ENCODE assay signal across 8 cellular contexts in genomic region chrX:134484039-134484438, GRCh38. TPM values are rescaled to one million over a fixed set of nuclear protein-coding genes. Genes with fewer than 3 reads are reported as not detected.
DNase-seq lines count a peak whose midpoint lies in the region; ATAC-seq, FAIRE-seq and TF ChIP-seq lines count a peak whose summit lies in the region.

No MANE protein-coding gene starts in this region.

- intact Hi-C loops in K562 (cut with micrococcal nuclease): loop anchor here (5.0 to 10.0 kb wide), 3 partner anchors 268 to 511 kb away; partner anchors contain the start of gene SMIM10
- intact Hi-C loops in lower lobe of right lung (cut with DNase I): no loop called here
- intact Hi-C loops in activated CD4-positive, alpha-beta T cell treated with anti-CD3 and anti-CD28 coated beads for 36 hours (cut with DNase I, micrococcal nuclease): loop anchor here (5.0 kb wide), 4 partner anchors 278 to 518 kb away; no protein-coding TSS in a partner anchor

- H3K4me3 Mint-ChIP-seq in activated CD4-positive, alpha-beta T cell treated with anti-CD3 and anti-CD28 coated beads for 36 hours: no peak overlapping the region

- H3K4me3 ChIP-seq in K562: no peak overlapping the region
- H3K4me3 ChIP-seq in lower lobe of right lung: no peak overlapping the region

- no peak overlapping the region for H3K4me2 ChIP-seq in K562 (ENCODE audit: insufficient read depth, low read length)

- H3K36me3 Mint-ChIP-seq in activated CD4-positive, alpha-beta T cell treated with anti-CD3 and anti-CD28 coated beads for 36 hours (ENCODE audit: low read depth): peaks cover 15% of the 10 kb centered on the region

- no peak for TF ChIP-seq POLR2A in K562 (conservative IDR thresholded peaks at IDR 0.05)

- TF ChIP-seq RAD21 in K562 (CRISPR knock-in tag; conservative IDR thresholded peaks at IDR 0.05 in 1 of 2, IDR thresholded peaks at IDR 0.05 in 1 of 2): peak; percentile 67 to 68

- H3K27me3 ChIP-seq in K562 (ENCODE audit: control insufficient read depth in 2 of 2, insufficient read depth in 2 of 2, low read length in 2 of 2) (no peaks in the 10 kb centered on the region), lower lobe of right lung (ENCODE audit: low read depth) (no peaks in the 10 kb centered on the region)

- peak; percentile 28 for DNase-seq in NCI-H2196 (lab: John Stamatoyannopoulos, UW; ENCODE audit: unreplicated experiment)
- no peak for DNase-seq in NCI-H2196 treated with DMSO at 0.1 percent for 48 hours (lab: John Stamatoyannopoulos, UW; ENCODE audit: unreplicated experiment)
- peak; percentile 33 for DNase-seq in NCI-H1092 treated with DMSO at 0.1 percent for 48 hours (lab: John Stamatoyannopoulos, UW)
- peak; percentile 10 to 57 (median 17) for DNase-seq in K562 (ENCODE audit: extremely low read depth in 1 of 4, low spot score in 3 of 4)
- no peak for DNase-seq in lower lobe of right lung
- DNase-seq in NCI-H128 (lab: John Stamatoyannopoulos, UW; ENCODE audit: unreplicated experiment): no peak
- no peak for DNase-seq in activated CD4-positive, alpha-beta T cell treated with anti-CD3 and anti-CD28 coated beads for 36 hours
- no peak for DNase-seq in stimulated activated CD4-positive, alpha-beta T cell treated with anti-CD3 and anti-CD28 coated beads, Interleukin-2, amount 100 ng/mL, for 24 hours

- peak; percentile 33 to 63 (median 48); a peak in 4 of 6 replicates for TF ChIP-seq CTCF in K562 (IDR thresholded peaks at IDR 0.05 in 2 of 3, conservative IDR thresholded peaks at IDR 0.05 in 1 of 3; ENCODE audit: insufficient read depth in 2 of 3, low read depth in 1 of 3, low read length in 3 of 3)
- peak; percentile 58 for TF ChIP-seq CTCF in lower lobe of right lung (IDR thresholded peaks at IDR 0.05)

- FAIRE-seq in K562 (lab: Jason Lieb, UNC): no peak

- peak; percentile 64; the same call in 2 of the 3 replicates for ATAC-seq in K562
- no peak for ATAC-seq in lower lobe of right lung
- no peak for ATAC-seq in activated CD4-positive, alpha-beta T cell treated with anti-CD3 and anti-CD28 coated beads for 36 hours

- TF ChIP-seq EP300 in K562 (IDR thresholded peaks at IDR 0.05; ENCODE audit: low read length): no peak

- no peak overlapping the region for H2AFZ ChIP-seq in K562 (ENCODE audit: low read depth, low read length)

- POLR2A ChIA-PET in K562 (lab: Yijun Ruan, JAX): no interaction called here
- POLR2A ChIA-PET in activated CD4-positive, alpha-beta T cell treated with anti-CD3 and anti-CD28 coated beads for 36 hours (lab: Charles Lee): no interaction called here

- H3K27ac ChIP-seq in K562 (ENCODE audit: extremely low read depth, low read depth, low read length) (no peak overlapping the region), lower lobe of right lung (no peak overlapping the region)

- 40% methylated on average over 1 of the region's 1 CpG for WGBS in K562 (ENCODE audit: insufficient coverage, low coverage, missing lambda C conversion rate)

- H3K9me1 ChIP-seq in K562 (ENCODE audit: control insufficient read depth, insufficient read depth, low read length): no peaks in the 10 kb centered on the region

- H3K36me3 ChIP-seq in K562 (ENCODE audit: control insufficient read depth, insufficient read depth, low read length): peaks cover 58% of the 10 kb centered on the region; the same call in 2 of the 3 replicates
- H3K36me3 ChIP-seq in lower lobe of right lung: no peaks in the 10 kb centered on the region

- H3K9me3 ChIP-seq in K562 (replicated peaks; ENCODE audit: control insufficient read depth, insufficient read depth, low read depth, low read length) (no peaks in the 10 kb centered on the region), lower lobe of right lung (no peaks in the 10 kb centered on the region)

- in situ Hi-C loops in K562 (cut with MboI): no loop called here

- peaks cover 2% of the 10 kb centered on the region; the same call in 1 of the 3 replicates for H3K79me2 ChIP-seq in K562 (ENCODE audit: control insufficient read depth, insufficient read depth, low read length)

- BruUV-seq in K562 (replicated peaks; lab: Mats Ljungman, UMichigan): no TSS peak

- CTCF ChIA-PET in K562 (lab: Yijun Ruan, JAX; ENCODE audit: low intra/inter-chr PET ratio): interaction anchor here (0.5 to 1.7 kb wide), 5 partner anchors 77 to 482 kb away, joined by 3 to 9 read pairs (median 4); no protein-coding TSS in a partner anchor
- CTCF ChIA-PET in activated CD4-positive, alpha-beta T cell treated with anti-CD3 and anti-CD28 coated beads for 36 hours (lab: Charles Lee): interaction anchor here (0.7 to 1.9 kb wide), 8 partner anchors 9 to 280 kb away, joined by 3 to 16 read pairs (median 4); no protein-coding TSS in a partner anchor

- no peaks in the 10 kb centered on the region for H3K9me3 Mint-ChIP-seq in activated CD4-positive, alpha-beta T cell treated with anti-CD3 and anti-CD28 coated beads for 36 hours (ENCODE audit: low read depth)

- H3K27ac Mint-ChIP-seq in activated CD4-positive, alpha-beta T cell treated with anti-CD3 and anti-CD28 coated beads for 36 hours: no peak overlapping the region

- no peaks in the 10 kb centered on the region for H3K4me1 Mint-ChIP-seq in activated CD4-positive, alpha-beta T cell treated with anti-CD3 and anti-CD28 coated beads for 36 hours

- H3K4me1 ChIP-seq in K562 (replicated peaks in 1 of 2; ENCODE audit: control insufficient read depth in 2 of 2, insufficient read depth in 2 of 2, low read length in 2 of 2) (no peaks in the 10 kb centered on the region), lower lobe of right lung (no peaks in the 10 kb centered on the region)

- no peaks in the 10 kb centered on the region for H3K27me3 Mint-ChIP-seq in activated CD4-positive, alpha-beta T cell treated with anti-CD3 and anti-CD28 coated beads for 36 hours

- H3K9ac ChIP-seq in K562 (ENCODE audit: insufficient read depth in 1 of 2, low read depth in 2 of 2, low read length in 2 of 2): no peak overlapping the region

- no peaks in the 10 kb centered on the region; the same call in 1 of the 2 replicates for H4K20me1 ChIP-seq in K562 (replicated peaks; ENCODE audit: control insufficient read depth, insufficient read depth, low read length)

TF ChIP-seq in K562, 482 proteins besides CTCF, POLR2A, EP300 and RAD21 (continues in another document):
- TF ChIP-seq RBM22 (IDR thresholded peaks at IDR 0.05; ENCODE audit: low read depth, low read length, poor library complexity, severe bottlenecking) (no peak), FOXK2 (conservative IDR thresholded peaks at IDR 0.05 in 1 of 2, IDR thresholded peaks at IDR 0.05 in 1 of 2; ENCODE audit: low read depth in 2 of 2) (peak; percentile 25 to 49; a peak in 1 of 4 replicates), FOSL1 (tag; conservative IDR thresholded peaks at IDR 0.05) (peak; percentile 55), ZHX1 (conservative IDR thresholded peaks at IDR 0.05; ENCODE audit: low read length) (no peak), MCM7 (IDR thresholded peaks at IDR 0.05) (no peak), JUND (IDR thresholded peaks at IDR 0.05; ENCODE audit: borderline replicate concordance, low read depth, low read length) (peak; percentile 19; the same call in 1 of the 2 replicates), JUND (tag; IDR thresholded peaks at IDR 0.05; ENCODE audit: borderline replicate concordance, low read depth, low read length) (no peak)

RNA-seq across cellular contexts. Expression of gene HPRT1, which starts 24.1 kb away (rescaled TPM):
- total RNA-seq in K562 (2011; cell fraction: chromatin; rRNA removed; ENCODE audit: low replicate concordance): 17.7 and 28.9 TPM in 2 replicates
- 7.0 and 9.9 TPM in 2 replicates for total RNA-seq in K562 (2011; cell fraction: nucleolus; rRNA removed)
- 23.0 and 26.9 TPM in 2 replicates for total RNA-seq in K562 (2011; cell fraction: nucleoplasm; rRNA removed)
- 24.4 and 28.6 TPM in 2 replicates for total RNA-seq in K562 (2014; rRNA removed)
- total RNA-seq in K562 (2014; rRNA removed; fragmentation: Illumina TruSeq; extraction: Trizol): 56.4 and 64.8 TPM in 2 replicates
- total RNA-seq in K562 (2015; rRNA removed; fragmentation: Illumina TruSeq; extraction: Trizol): 39.3 and 39.5 TPM in 2 replicates
- 96.8 and 98.0 TPM in 2 replicates for total RNA-seq in K562 (2021)
- polyA plus RNA-seq in K562 (2011; rRNA removed): 71.5 and 104 TPM in 2 replicates
- 18.6 and 32.6 TPM in 2 replicates for polyA plus RNA-seq in K562 (2011; cell fraction: cytosol; rRNA removed)
- polyA plus RNA-seq in K562 (2011; cell fraction: nucleus; rRNA removed): 13.9 and 21.7 TPM in 2 replicates
- 75.7 and 109 TPM in 2 replicates for polyA plus RNA-seq in K562 (2012)
- 154 and 158 TPM in 2 replicates for polyA plus RNA-seq in K562 (2014; fragmentation: Illumina TruSeq; extraction: Trizol)
- 100 to 1,000 TPM; 120 to 121 TPM for polyA plus RNA-seq in K562 (2014; fragmentation: Nextera tagmentation; extraction: Ambion mirVana)
- 100 and 106 TPM in 2 replicates for polyA plus RNA-seq in K562 (2014; rRNA removed)
- 74.2 and 78.3 TPM in 2 replicates for polyA minus RNA-seq in K562 (2011; rRNA and poly(A)+ RNA removed)
- 36.2 and 39.2 TPM in 2 replicates for polyA minus RNA-seq in K562 (2011; cell fraction: cytosol; rRNA and poly(A)+ RNA removed)
- polyA minus RNA-seq in K562 (2011; cell fraction: nucleus; rRNA and poly(A)+ RNA removed): 6.2 and 10.9 TPM in 2 replicates
- total RNA-seq in lower lobe of right lung: 18.1 TPM
- total RNA-seq in activated CD4-positive, alpha-beta T cell treated with anti-CD3 and anti-CD28 coated beads for 36 hours: 100 to 1,000 TPM in 1 of 2 experiments, 10 to 100 TPM in 1; 78.0 to 126 TPM

Comparison
In these comparisons a context has a peak if more than half of its experiments do, and no peak if none do; other contexts are left out.
1. DNase-seq: peak in NCI-H2196 (single experiment), NCI-H1092 treated with DMSO at 0.1 percent for 48 hours (single experiment) and K562 (4 of 4); none in NCI-H2196 treated with DMSO at 0.1 percent for 48 hours (single experiment), lower lobe of right lung (single experiment), NCI-H128 (single experiment), activated CD4-positive, alpha-beta T cell treated with anti-CD3 and anti-CD28 coated beads for 36 hours (single experiment) and stimulated activated CD4-positive, alpha-beta T cell treated with anti-CD3 and anti-CD28 coated beads, Interleukin-2, amount 100 ng/mL, for 24 hours (0 of 2).